18 cellular contexts compared by ENCODE assay signal in genomic region chr16:81629896-81630631, GRCh38.
DNase-seq lines count a peak whose midpoint lies in the region; ATAC-seq, FAIRE-seq and TF ChIP-seq lines count a peak whose summit lies in the region.
"Had no signal": no experiment of that assay in that cellular context is flagged by ENCODE, and none has a peak within 500 bp of the region (broad histone marks: within the 10 kb centered on the region; RNA-seq: fewer than 3 reads in every experiment).

No MANE protein-coding gene starts in this region.

- H3K27ac ChIP-seq in cardiac muscle cell (peak overlapping the region; percentile 39), WERI-Rb-1 (peak overlapping the region; percentile 75), coronary artery (no peak overlapping the region)
- H3K27ac ChIP-seq: gastrocnemius medialis, upper lobe of right lung had no signal

- peaks cover 42% of the 10 kb centered on the region for H3K4me1 ChIP-seq in cardiac muscle cell (ENCODE audit: low read depth)

- H3K27me3 Mint-ChIP-seq in memory B cell = no peaks in the 10 kb centered on the region
- H3K27me3 Mint-ChIP-seq in type B pancreatic cell = no peaks in the 10 kb centered on the region
- H3K27me3 Mint-ChIP-seq: activated naive CD8-positive, alpha-beta T cell treated with anti-CD3 and anti-CD28 coated beads, Interleukin-2, amount 10 ng/mL, durations not matched to agents 7 days and 5 days; stimulated activated memory B cell treated with anti-CD40 and anti-IgM and Interleukin-4, amounts not matched to agents 10 μg/mL and 1 μg/mL and 100 μg/mL, for 72 hours had no signal

- no peak for ATAC-seq in Right ventricle myocardium inferior
- no peak for ATAC-seq in memory B cell (ENCODE audit: low read depth)
- ATAC-seq: gastrocnemius medialis; left cardiac atrium; stimulated activated memory B cell treated with anti-CD40 and anti-IgM and Interleukin-4, amounts not matched to agents 10 μg/mL and 1 μg/mL and 100 μg/mL, for 72 hours; upper lobe of right lung had no signal

- H3K4me3 ChIP-seq in cardiac muscle cell = no peak overlapping the region
- no peak overlapping the region for H3K4me3 ChIP-seq in WERI-Rb-1 (ENCODE audit: low read depth, low read length)
- no peak overlapping the region for H3K4me3 ChIP-seq in coronary artery
- H3K4me3 ChIP-seq: breast epithelium, gastrocnemius medialis, PC-9, upper lobe of right lung had no signal

- H3K4me3 Mint-ChIP-seq in memory B cell (no peak overlapping the region), type B pancreatic cell (no peak overlapping the region)
- H3K4me3 Mint-ChIP-seq: activated naive CD8-positive, alpha-beta T cell treated with anti-CD3 and anti-CD28 coated beads, Interleukin-2, amount 10 ng/mL, durations not matched to agents 7 days and 5 days; stimulated activated memory B cell treated with anti-CD40 and anti-IgM and Interleukin-4, amounts not matched to agents 10 μg/mL and 1 μg/mL and 100 μg/mL, for 72 hours had no signal

- H3K4me1 Mint-ChIP-seq in memory B cell (peaks cover 13% of the 10 kb centered on the region), type B pancreatic cell (ENCODE audit: unreplicated experiment) (peaks cover 54% of the 10 kb centered on the region)

- intact Hi-C loops in Right ventricle myocardium inferior (cut with DNase I) = no loop called here

- H3K9me3 Mint-ChIP-seq in memory B cell (no peaks in the 10 kb centered on the region), type B pancreatic cell (no peaks in the 10 kb centered on the region)
- H3K9me3 Mint-ChIP-seq: activated naive CD8-positive, alpha-beta T cell treated with anti-CD3 and anti-CD28 coated beads, Interleukin-2, amount 10 ng/mL, durations not matched to agents 7 days and 5 days; stimulated activated memory B cell treated with anti-CD40 and anti-IgM and Interleukin-4, amounts not matched to agents 10 μg/mL and 1 μg/mL and 100 μg/mL, for 72 hours had no signal

- no peaks in the 10 kb centered on the region for H3K27me3 ChIP-seq in cardiac muscle cell
- no peaks in the 10 kb centered on the region for H3K27me3 ChIP-seq in WERI-Rb-1 (ENCODE audit: insufficient read depth, low read depth, severe bottlenecking)
- H3K27me3 ChIP-seq: breast epithelium, gastrocnemius medialis, upper lobe of right lung had no signal

- FAIRE-seq in urothelium cell line (lab: Jason Lieb, UNC) = no peak

- TF ChIP-seq CTCF in cardiac muscle cell (IDR thresholded peaks at IDR 0.05; ENCODE audit: low read depth, low read length) (no peak), WERI-Rb-1 (IDR thresholded peaks at IDR 0.05; ENCODE audit: low read depth, low read length) (no peak), type B pancreatic cell (conservative IDR thresholded peaks at IDR 0.05) (no peak), coronary artery (IDR thresholded peaks at IDR 0.05) (no peak)

- DNase-seq in cardiac muscle cell (ENCODE audit: low read depth in 1 of 2, low spot score in 1 of 2) = no peak
- no peak for DNase-seq in Right ventricle myocardium inferior (ENCODE audit: missing footprints)
- no peak for DNase-seq in WERI-Rb-1
- no peak for DNase-seq in memory B cell (ENCODE audit: low spot score in 2 of 2)
- no peak for DNase-seq in type B pancreatic cell (ENCODE audit: extremely low spot score, unreplicated experiment)
- no peak for DNase-seq in coronary artery (ENCODE audit: low spot score)
- DNase-seq in nucleus accumbens (lab: John Stamatoyannopoulos, UW) = no peak
- DNase-seq in urothelium cell line (ENCODE audit: low spot score) = no peak
- DNase-seq: activated naive CD8-positive, alpha-beta T cell treated with anti-CD3 and anti-CD28 coated beads, Interleukin-2, amount 10 ng/mL, durations not matched to agents 7 days and 5 days; Calu3; dermis blood vessel endothelial cell; gastrocnemius medialis; left cardiac atrium; PC-9; T-helper 9 cell; upper lobe of right lung had no signal

- H3K36me3 Mint-ChIP-seq in memory B cell = peaks cover 4% of the 10 kb centered on the region
- H3K36me3 Mint-ChIP-seq in type B pancreatic cell = no peaks in the 10 kb centered on the region

- H3K36me3 ChIP-seq in cardiac muscle cell (no peaks in the 10 kb centered on the region), WERI-Rb-1 (no peaks in the 10 kb centered on the region)
- H3K36me3 ChIP-seq: breast epithelium, gastrocnemius medialis, upper lobe of right lung had no signal

- peak overlapping the region; percentile 14 for H3K27ac Mint-ChIP-seq in memory B cell
- H3K27ac Mint-ChIP-seq in type B pancreatic cell = peak overlapping the region; percentile 48
- H3K27ac Mint-ChIP-seq: stimulated activated memory B cell treated with anti-CD40 and anti-IgM and Interleukin-4, amounts not matched to agents 10 μg/mL and 1 μg/mL and 100 μg/mL, for 72 hours had no signal

- H3K9me3 ChIP-seq in cardiac muscle cell (ENCODE audit: low read depth) (no peaks in the 10 kb centered on the region), WERI-Rb-1 (ENCODE audit: severe bottlenecking) (no peaks in the 10 kb centered on the region)
- H3K9me3 ChIP-seq: breast epithelium, gastrocnemius medialis, upper lobe of right lung had no signal

Comparison
In these comparisons a context has a peak if more than half of its experiments do, and no peak if none do; other contexts are left out.
1. H3K27ac ChIP-seq: peak in cardiac muscle cell (single experiment) and WERI-Rb-1 (single experiment); none in coronary artery (0 of 2).